12 cellular contexts compared by ENCODE assay signal in genomic region chr1:201311356-201312011, GRCh38. TPM values are rescaled to one million over a fixed set of nuclear protein-coding genes. Genes with fewer than 3 reads are reported as not detected.
DNase-seq lines count a peak whose midpoint lies in the region; ATAC-seq, FAIRE-seq and TF ChIP-seq lines count a peak whose summit lies in the region.
"Had no signal": no experiment of that assay in that cellular context is flagged by ENCODE, and none has a peak within 500 bp of the region (broad histone marks: within the 10 kb centered on the region; RNA-seq: fewer than 3 reads in every experiment).

No MANE protein-coding gene starts in this region.

- peaks cover 48% of the 10 kb centered on the region for H3K4me1 ChIP-seq in A549
- H3K4me1 ChIP-seq in HEK293 (ENCODE audit: control insufficient read depth, insufficient read depth, low read length), result no peaks in the 10 kb centered on the region; the same call in 1 of the 2 replicates
- H3K4me1 ChIP-seq in hepatocyte (ENCODE audit: insufficient read depth), result peaks cover 5% of the 10 kb centered on the region

- H3K9me3 ChIP-seq in A549 (no peaks in the 10 kb centered on the region), HEK293 (ENCODE audit: control insufficient read depth, insufficient read depth, low read depth, low read length) (no peaks in the 10 kb centered on the region), T-helper 17 cell (ENCODE audit: control insufficient read depth, low read length, poor library complexity, severe bottlenecking) (no peaks in the 10 kb centered on the region), hepatocyte (ENCODE audit: low read depth) (no peaks in the 10 kb centered on the region)

- peaks cover 2% of the 10 kb centered on the region for H3K4me1 Mint-ChIP-seq in T-helper 17 cell

- H3K27me3 Mint-ChIP-seq in T-helper 17 cell, result peaks cover 60% of the 10 kb centered on the region

- H3K36me3 Mint-ChIP-seq in T-helper 17 cell (ENCODE audit: low read depth), result no peaks in the 10 kb centered on the region
- H3K36me3 Mint-ChIP-seq: WTC11 had no signal

- no peaks in the 10 kb centered on the region for H3K79me2 ChIP-seq in hepatocyte

- peak overlapping the region in 1 of 2 experiments; percentile 55; a peak in 3 of 6 replicates for H3K27ac ChIP-seq in A549
- no peak overlapping the region for H3K27ac ChIP-seq in HEK293 (ENCODE audit: extremely low read depth, low read depth, low read length)
- no peak overlapping the region for H3K27ac ChIP-seq in hepatocyte

- H3K9me2 ChIP-seq in hepatocyte (replicated peaks; ENCODE audit: insufficient read depth), result no peaks in the 10 kb centered on the region

- H3K4me2 ChIP-seq in A549 (peak overlapping the region; percentile 5; the same call in 2 of the 3 replicates), hepatocyte (no peak overlapping the region)

- FAIRE-seq in A549 (lab: Jason Lieb, UNC), result no peak

- H3K36me3 ChIP-seq in HEK293 (ENCODE audit: control insufficient read depth in 2 of 2, insufficient read depth in 1 of 2, low read length in 2 of 2) (no peaks in the 10 kb centered on the region), hepatocyte (replicated peaks; ENCODE audit: insufficient read depth, low read depth) (no peaks in the 10 kb centered on the region)

- DNase-seq in A549 (ENCODE audit: low read depth in 1 of 2, low spot score in 1 of 2), result no peak
- no peak for DNase-seq in T-helper 17 cell
- peak; percentile 38 for DNase-seq in kidney tubule cell (ENCODE audit: low spot score)
- DNase-seq in NCI-H187 treated with DMSO at 0.1 percent for 48 hours (lab: John Stamatoyannopoulos, UW), result no peak
- DNase-seq in hepatocyte (ENCODE audit: low spot score), result no peak
- DNase-seq in NOMO-1 (lab: John Stamatoyannopoulos, UW; ENCODE audit: unreplicated experiment in 2 of 2), result no peak
- DNase-seq: activated T-cell treated with anti-CD3 and anti-CD28 coated beads, Interleukin-2, amount 50 U/mL, for 4 hours; head of caudate nucleus had no signal

- TF ChIP-seq CTCF in A549 (IDR thresholded peaks at IDR 0.05) (no peak), HEK293 (tag by site-specific recombination; IDR thresholded peaks at IDR 0.05) (no peak), hepatocyte (IDR thresholded peaks at IDR 0.05; ENCODE audit: poor library complexity) (no peak)

- no peak for TF ChIP-seq EP300 in A549 (IDR thresholded peaks at IDR 0.05)

- H3K4me3 ChIP-seq in A549 (no peak overlapping the region), HEK293 (ENCODE audit: low read depth, low read length) (no peak overlapping the region), hepatocyte (no peak overlapping the region)

- no peak overlapping the region for H2AFZ ChIP-seq in hepatocyte

- no peaks in the 10 kb centered on the region for H4K20me1 ChIP-seq in hepatocyte (ENCODE audit: insufficient read depth, poor library complexity, severe bottlenecking)

- no peak overlapping the region for H3K4me3 Mint-ChIP-seq in T-helper 17 cell
- H3K4me3 Mint-ChIP-seq: activated T-cell treated with anti-CD3 and anti-CD28 coated beads, Interleukin-2, amount 50 U/mL, for 4 hours; WTC11 had no signal

- CTCF ChIA-PET in A549 (lab: Yijun Ruan, JAX) (interaction anchor here (0.7 to 6.8 kb wide), 10 partner anchors 8 to 65 kb away, joined by 3 to 50 read pairs (median 4); no protein-coding TSS in a partner anchor), HEK293 (lab: Yijun Ruan, JAX) (interaction anchor here (1.7 to 4.8 kb wide), 3 partner anchors 18 to 49 kb away, joined by 3 to 44 read pairs (median 25); no protein-coding TSS in a partner anchor)

- ATAC-seq in A549 (no peak), T-helper 17 cell (peak; percentile 48), HG02588 (IDR thresholded peaks at IDR 0.05; ENCODE audit: unreplicated experiment) (no peak)
- ATAC-seq: activated T-cell treated with anti-CD3 and anti-CD28 coated beads, Interleukin-2, amount 50 U/mL, for 4 hours; WTC11 had no signal

- H3K27me3 ChIP-seq in hepatocyte, result no peaks in the 10 kb centered on the region

- no peak for TF ChIP-seq POLR2A in A549 (IDR thresholded peaks at IDR 0.05; ENCODE audit: low read length)

- H3K27ac Mint-ChIP-seq in T-helper 17 cell, result no peak overlapping the region
- H3K27ac Mint-ChIP-seq: WTC11 had no signal

- 47% methylated on average over 8 of the region's 8 CpGs for WGBS in A549 (ENCODE audit: missing lambda C conversion rate)
- WGBS in hepatocyte (ENCODE audit: low lambda C conversion rate, missing lambda C conversion rate), result 78% methylated on average over 8 of the region's 8 CpGs

- no peak for TF ChIP-seq RAD21 in A549 (conservative IDR thresholded peaks at IDR 0.05 in 1 of 2, IDR thresholded peaks at IDR 0.05 in 1 of 2)

- POLR2A ChIA-PET in A549 (lab: Yijun Ruan, JAX), result interaction anchor here (0.8 kb wide), 1 partner anchor 36 kb away, joined by 3 read pairs; no protein-coding TSS in a partner anchor
- POLR2A ChIA-PET in HEK293 (lab: Yijun Ruan, JAX), result no interaction called here

TF ChIP-seq in A549, 52 proteins besides CTCF, POLR2A, EP300 and RAD21:
- TF ChIP-seq E2F6 (IDR thresholded peaks at IDR 0.05; ENCODE audit: borderline replicate concordance, low read depth), result no peak
- TF ChIP-seq NPAS2 (CRISPR knock-in tag; IDR thresholded peaks at IDR 0.05; ENCODE audit: borderline replicate concordance), result no peak
- no peak for TF ChIP-seq RFX5 (IDR thresholded peaks at IDR 0.05)

TF ChIP-seq in HEK293, 187 proteins besides CTCF, POLR2A, EP300 and RAD21:
- TF ChIP-seq ZNF239 (tag by site-specific recombination; IDR thresholded peaks at IDR 0.05) (no peak), ZFHX2 (tag by site-specific recombination; conservative IDR thresholded peaks at IDR 0.05) (peak; percentile 25; the same call in 1 of the 2 replicates), ZNF561 (tag by site-specific recombination; IDR thresholded peaks at IDR 0.05; ENCODE audit: borderline replicate concordance) (no peak), KLF1 (tag by site-specific recombination; IDR thresholded peaks at IDR 0.05) (peak; percentile 59), ZNF133 (tag by site-specific recombination; IDR thresholded peaks at IDR 0.05) (no peak), WT1 (tag by site-specific recombination; IDR thresholded peaks at IDR 0.05) (0 out of 2 replicates have a peak, but pooled peaks have one; percentile 21)

RNA-seq across cellular contexts. Expression of gene PKP1, which starts 28.2 kb away (rescaled TPM):
- not detected in 2 replicates for polyA plus RNA-seq in A549 (2011; rRNA removed)
- 0.01 TPM in 1 of 2 replicates, not detected in the other for polyA plus RNA-seq in A549 (2012; cell fraction: cytosol; rRNA removed)
- not detected in 2 replicates for polyA plus RNA-seq in A549 (2012; cell fraction: nucleus; rRNA removed)
- polyA plus RNA-seq in A549 (2017; fragmentation: RNase III; extraction: RNeasy Plus Mini Kit Qiagen cat#74134 plus additional on column Dnase treatment), result not detected in 3 replicates
- not detected in 2 replicates for polyA minus RNA-seq in A549 (2011; rRNA and poly(A)+ RNA removed)
- total RNA-seq in T-helper 17 cell, result not detected
- 0.20 and 0.33 TPM in 2 replicates for total RNA-seq in hepatocyte
- polyA plus RNA-seq in hepatocyte, result 0.04 and 0.11 TPM in 2 replicates
- total RNA-seq: activated T-cell treated with anti-CD3 and anti-CD28 coated beads, Interleukin-2, amount 50 U/mL, for 4 hours; SK-MEL-5 had no signal
